In genomic region chr2:187511356-187512315, GRCh38 we compare ENCODE assay signal across 1 cellular context.
TF ChIP-seq lines count a peak whose summit lies in the region.

No MANE protein-coding gene starts in this region.

TF ChIP-seq in H1, 55 proteins besides CTCF, POLR2A, EP300 and RAD21:
- no peak for TF ChIP-seq POU5F1 (IDR thresholded peaks at IDR 0.05; ENCODE audit: low read depth, low read length)
TF ChIP-seq in H1: peak in this region for 0.
